8 cellular contexts compared by ENCODE assay signal in the genomic region with DNA sequence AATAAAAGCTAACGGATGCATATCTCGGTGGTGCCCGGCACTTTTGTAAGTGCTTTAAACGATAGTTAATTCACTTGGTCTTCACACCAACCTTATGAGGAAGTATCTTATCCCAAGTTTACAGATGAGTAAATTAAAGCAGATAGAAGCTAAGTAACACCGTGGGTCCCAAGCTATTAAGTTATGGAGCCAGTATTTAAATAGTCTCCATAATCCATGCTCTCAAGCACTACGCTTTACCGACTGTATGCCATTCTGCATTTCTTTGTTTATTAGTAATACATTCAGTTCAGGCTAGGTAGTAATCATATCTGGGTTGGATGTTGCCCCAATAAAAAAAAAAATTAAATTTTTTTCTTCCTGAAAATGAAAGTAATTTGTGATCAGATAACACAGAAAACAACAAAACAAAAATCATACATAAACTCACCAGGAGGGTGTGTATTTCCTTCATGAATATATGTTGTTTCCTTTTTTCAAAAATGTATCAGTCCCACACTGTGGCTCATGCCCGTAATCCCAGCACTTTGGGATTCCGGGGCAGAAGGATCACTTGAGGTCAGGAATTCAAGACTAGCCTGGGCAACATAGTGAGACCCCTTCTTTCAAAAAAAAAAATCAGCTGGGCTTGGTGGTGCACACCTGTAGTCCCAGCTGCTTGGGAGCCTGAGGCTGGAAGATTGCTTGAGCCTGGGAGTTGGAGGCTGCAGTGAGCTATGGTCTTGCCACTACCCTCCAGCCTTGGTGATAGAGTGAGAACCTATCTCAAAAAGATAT. TPM values are rescaled to one million over a fixed set of nuclear protein-coding genes. Genes with fewer than 3 reads are reported as not detected.
A peak's percentile ranks its signal among the peaks of the same experiment; 100 is the strongest.
DNase-seq lines count a peak whose midpoint lies in the region; ATAC-seq, FAIRE-seq and TF ChIP-seq lines count a peak whose summit lies in the region.

No MANE protein-coding gene starts in this region.

- H3K4me3 ChIP-seq in cardiac muscle cell: peak overlapping the region; percentile 67
- peak overlapping the region; percentile 94 to 99 for H3K4me3 ChIP-seq in kidney (ENCODE audit: low read length in 2 of 2)
- H3K4me3 ChIP-seq in transverse colon: peak overlapping the region; percentile 55 to 97 (median 78)

- TF ChIP-seq EP300 in transverse colon (IDR thresholded peaks at IDR 0.05; ENCODE audit: low read depth): no peak

- ATAC-seq in left cardiac atrium (no peak), HG02981 (IDR thresholded peaks at IDR 0.05; ENCODE audit: unreplicated experiment) (no peak)
- ATAC-seq in activated T-helper 17 cell treated with anti-CD3 and anti-CD28 coated beads, Interleukin-2, amount 50 U/mL, for 72 hours (replicated peaks): no peak

- 16 to 22% methylated on average over 9 of the region's 9 CpGs for WGBS in transverse colon (ENCODE audit: low coverage in 1 of 2), 2 donors

- H3K27ac Mint-ChIP-seq in activated T-helper 17 cell treated with anti-CD3 and anti-CD28 coated beads, Interleukin-2, amount 50 U/mL, for 72 hours: peak overlapping the region; percentile 98

- peak overlapping the region; percentile 99 for H3K27ac ChIP-seq in cardiac muscle cell
- no peak overlapping the region for H3K27ac ChIP-seq in kidney (ENCODE audit: low read depth in 2 of 2, low read length in 2 of 2)
- H3K27ac ChIP-seq in transverse colon: peak overlapping the region; percentile 94 to 98 (median 96)

- DNase-seq in cardiac muscle cell (ENCODE audit: low read depth in 1 of 2, low spot score in 1 of 2) (no peak), left cardiac atrium (no peak), kidney (no peak), transverse colon (no peak), NCI-H128 (lab: John Stamatoyannopoulos, UW; ENCODE audit: unreplicated experiment) (no peak), KBM-7 (no peak)

- FAIRE-seq in kidney (lab: Jason Lieb, UNC): no peak

- no peak for TF ChIP-seq POLR2A in transverse colon (IDR thresholded peaks at IDR 0.05)

- H3K27me3 ChIP-seq in cardiac muscle cell (no peaks in the 10 kb centered on the region), transverse colon (no peaks in the 10 kb centered on the region)

- H3K36me3 Mint-ChIP-seq in activated T-helper 17 cell treated with anti-CD3 and anti-CD28 coated beads, Interleukin-2, amount 50 U/mL, for 72 hours (ENCODE audit: low read depth): peaks cover 27% of the 10 kb centered on the region

- H3K9ac ChIP-seq in kidney (ENCODE audit: low read length in 2 of 2): peak overlapping the region; percentile 54 to 96

- intact Hi-C loops in left cardiac atrium (cut with DNase I): loop anchor here (5.0 to 10.0 kb wide), 2 partner anchors 84 to 86 kb away; no protein-coding TSS in a partner anchor
- intact Hi-C loops in kidney (cut with DNase I): no loop called here
- intact Hi-C loops in transverse colon (cut with DNase I; ENCODE audit: low total_unique reads): loop anchor here (10.0 kb wide), 1 partner anchor 84 kb away; no protein-coding TSS in a partner anchor

- H3K9me3 ChIP-seq in cardiac muscle cell (ENCODE audit: low read depth) (no peaks in the 10 kb centered on the region), kidney (ENCODE audit: control insufficient read depth in 1 of 2, low read length in 2 of 2) (peaks cover 0 to 4% of the 10 kb centered on the region in 2 donors), transverse colon (no peaks in the 10 kb centered on the region)

- peaks cover 6% of the 10 kb centered on the region for H3K9me3 Mint-ChIP-seq in activated T-helper 17 cell treated with anti-CD3 and anti-CD28 coated beads, Interleukin-2, amount 50 U/mL, for 72 hours

- peaks cover 4% of the 10 kb centered on the region for H3K36me3 ChIP-seq in cardiac muscle cell
- H3K36me3 ChIP-seq in kidney (ENCODE audit: control insufficient read depth in 1 of 2, insufficient read depth in 2 of 2, low read length in 2 of 2): no peaks in the 10 kb centered on the region
- H3K36me3 ChIP-seq in transverse colon: no peaks in the 10 kb centered on the region

- peaks cover 52% of the 10 kb centered on the region for H3K4me1 Mint-ChIP-seq in activated T-helper 17 cell treated with anti-CD3 and anti-CD28 coated beads, Interleukin-2, amount 50 U/mL, for 72 hours

- H3K27me3 Mint-ChIP-seq in activated T-helper 17 cell treated with anti-CD3 and anti-CD28 coated beads, Interleukin-2, amount 50 U/mL, for 72 hours: no peaks in the 10 kb centered on the region

- peaks cover 11% of the 10 kb centered on the region for H3K4me1 ChIP-seq in cardiac muscle cell (ENCODE audit: low read depth)
- H3K4me1 ChIP-seq in kidney (ENCODE audit: control insufficient read depth in 1 of 2, insufficient read depth in 1 of 2, low read depth in 1 of 2, low read length in 2 of 2): peaks cover 6% of the 10 kb centered on the region in 2 donors
- H3K4me1 ChIP-seq in transverse colon: peaks cover 7 to 35% (median 16%) of the 10 kb centered on the region in 4 donors

- no peak for TF ChIP-seq CTCF in cardiac muscle cell (IDR thresholded peaks at IDR 0.05; ENCODE audit: low read depth, low read length)
- TF ChIP-seq CTCF in kidney (IDR thresholded peaks at IDR 0.05; ENCODE audit: borderline replicate concordance, extremely low read depth, insufficient read depth): no peak
- peak in 1 of 5 experiments; percentile 12 for TF ChIP-seq CTCF in transverse colon (IDR thresholded peaks at IDR 0.05)

- in situ Hi-C loops in transverse colon (cut with MboI; ENCODE audit: low pct_ligation_motif_present in 1 of 4, low pct_unique_long_range_greater_than_20kb in 1 of 4, low sequenced_read_pairs in 3 of 4): no loop called here
- in situ Hi-C loops in KBM-7 (cut with MboI; ENCODE audit: low pct_unique_long_range_greater_than_20kb, low sequenced_read_pairs): no loop called here

- peak overlapping the region; percentile 96 for H3K4me3 Mint-ChIP-seq in activated T-helper 17 cell treated with anti-CD3 and anti-CD28 coated beads, Interleukin-2, amount 50 U/mL, for 72 hours

RNA-seq across cellular contexts. Expression of gene M6PR, which starts 1.4 kb away (rescaled TPM):
- total RNA-seq in cardiac muscle cell: 69.4 and 108 TPM in 2 replicates
- polyA plus RNA-seq in cardiac muscle cell: 91.2 and 120 TPM in 2 replicates
- 100 to 1,000 TPM in 1 of 2 donors, 10 to 100 TPM in 1; 90.0 to 104 TPM for total RNA-seq in left cardiac atrium
- total RNA-seq in activated T-helper 17 cell treated with anti-CD3 and anti-CD28 coated beads, Interleukin-2, amount 50 U/mL, for 72 hours: 100 to 1,000 TPM; 144 to 199 TPM
- total RNA-seq in kidney: 165 TPM
- 84.7 TPM for polyA plus RNA-seq in kidney (ENCODE audit: insufficient read depth, low read depth, low replicate concordance)
- 10 to 100 TPM; 43.2 to 87.5 (median 67.2) TPM for total RNA-seq in transverse colon

RNA-seq across cellular contexts. Expression of gene PHC1, which starts 36.6 kb away (rescaled TPM):
- total RNA-seq in cardiac muscle cell (44.3 and 51.7 TPM in 2 replicates), left cardiac atrium (10 to 100 TPM; 20.1 to 20.3 TPM), kidney (41.0 TPM), transverse colon (10 to 100 TPM in 3 of 4 donors, 1 to 10 TPM in 1; 9.3 to 23.6 (median 15.3) TPM)
- polyA plus RNA-seq in cardiac muscle cell (37.5 and 47.0 TPM in 2 replicates), kidney (ENCODE audit: insufficient read depth, low read depth, low replicate concordance) (12.5 TPM)
- total RNA-seq in activated T-helper 17 cell treated with anti-CD3 and anti-CD28 coated beads, Interleukin-2, amount 50 U/mL, for 72 hours: 10 to 100 TPM; 13.0 to 17.0 TPM

RNA-seq across cellular contexts. Expression of gene KLRG1, which starts 38.5 kb away (rescaled TPM):
- total RNA-seq in cardiac muscle cell (5.6 and 8.5 TPM in 2 replicates), left cardiac atrium (1 to 10 TPM; 3.1 to 7.7 TPM), kidney (7.7 TPM), transverse colon (1 to 10 TPM in 2 of 4 donors, not detected in 2; 1.4 to 2.5 TPM)
- polyA plus RNA-seq in cardiac muscle cell (13.1 and 15.6 TPM in 2 replicates), kidney (ENCODE audit: insufficient read depth, low read depth, low replicate concordance) (3.2 TPM)
- total RNA-seq in activated T-helper 17 cell treated with anti-CD3 and anti-CD28 coated beads, Interleukin-2, amount 50 U/mL, for 72 hours: 1 to 10 TPM; 3.0 to 4.8 TPM

Comparison
In these comparisons a context has a peak if more than half of its experiments do, and no peak if none do; other contexts are left out.
1. H3K27ac ChIP-seq: peak in cardiac muscle cell (single experiment) and transverse colon (4 of 4); none in kidney (0 of 2).
2. Peak in every context shown above with its lines, with median percentiles within 50 percentile points of each other: H3K4me3 ChIP-seq.